Comparison of ENCODE assay signal across 8 cellular contexts in the genomic region with DNA sequence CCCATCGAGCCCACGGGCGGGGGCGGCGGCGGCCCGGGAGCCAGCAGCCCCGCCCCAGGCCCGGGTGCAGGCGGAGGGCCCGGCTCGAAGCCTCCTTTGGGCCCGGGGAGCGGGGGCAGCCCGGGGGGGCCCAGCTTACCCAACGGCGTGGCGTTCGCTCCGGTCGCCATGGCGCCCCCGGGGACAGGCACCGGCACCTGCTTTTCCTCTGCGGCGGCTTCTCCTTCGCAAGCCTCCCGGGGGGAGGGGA. TPM values are rescaled to one million over a fixed set of nuclear protein-coding genes. Genes with fewer than 3 reads are reported as not detected.
DNase-seq lines count a peak whose midpoint lies in the region; ATAC-seq and TF ChIP-seq lines count a peak whose summit lies in the region.

No MANE protein-coding gene starts in this region.

- DNase-seq in central memory CD8-positive, alpha-beta T cell (ENCODE audit: low spot score in 2 of 2): no peak
- DNase-seq in natural killer cell (no peak), cortex of kidney (lab: John Stamatoyannopoulos, UW) (no peak), SW 1271 (lab: John Stamatoyannopoulos, UW) (no peak), DMS53 (lab: John Stamatoyannopoulos, UW) (no peak)

- H3K27me3 Mint-ChIP-seq in central memory CD8-positive, alpha-beta T cell: no peaks in the 10 kb centered on the region
- H3K27me3 Mint-ChIP-seq in natural killer cell (ENCODE audit: low read depth in 2 of 2): no peaks in the 10 kb centered on the region

- intact Hi-C loops in natural killer cell (cut with micrococcal nuclease): loop anchor here (1.0 to 10.0 kb wide), 4 partner anchors 13 to 337 kb away; a partner anchor contains a TSS

- peak overlapping the region; percentile 89 for H3K4me3 Mint-ChIP-seq in central memory CD8-positive, alpha-beta T cell
- peak overlapping the region; percentile 95 for H3K4me3 Mint-ChIP-seq in natural killer cell

- no peak for TF ChIP-seq CTCF in natural killer cell (IDR thresholded peaks at IDR 0.05)

- ATAC-seq in GM18508 (IDR thresholded peaks at IDR 0.05; ENCODE audit: insufficient read depth, unreplicated experiment): peak; percentile 1
- peak; percentile 17 for ATAC-seq in HG03457 (IDR thresholded peaks at IDR 0.05; ENCODE audit: unreplicated experiment)
- peak; percentile 1 for ATAC-seq in central memory CD8-positive, alpha-beta T cell (replicated peaks; ENCODE audit: extremely low read depth, poor library complexity, severe bottlenecking)
- ATAC-seq in natural killer cell: peak; percentile 0 to 3 (median 3)
- ATAC-seq in HG03469 (IDR thresholded peaks at IDR 0.05; ENCODE audit: unreplicated experiment): no peak

- H3K36me3 Mint-ChIP-seq in central memory CD8-positive, alpha-beta T cell (ENCODE audit: insufficient read depth): peaks cover 59% of the 10 kb centered on the region
- peaks cover 32% of the 10 kb centered on the region for H3K36me3 Mint-ChIP-seq in natural killer cell

- peaks cover 61% of the 10 kb centered on the region for H3K4me1 Mint-ChIP-seq in central memory CD8-positive, alpha-beta T cell
- peaks cover 49 to 52% of the 10 kb centered on the region in 2 donors for H3K4me1 Mint-ChIP-seq in natural killer cell

- H3K27ac Mint-ChIP-seq in central memory CD8-positive, alpha-beta T cell (ENCODE audit: low read depth): peak overlapping the region; percentile 100
- H3K27ac Mint-ChIP-seq in natural killer cell: peak overlapping the region; percentile 97 to 100

- no peaks in the 10 kb centered on the region for H3K9me3 Mint-ChIP-seq in central memory CD8-positive, alpha-beta T cell
- H3K9me3 Mint-ChIP-seq in natural killer cell: no peaks in the 10 kb centered on the region

RNA-seq across cellular contexts. Expression of a gene that starts 0.2 kb away (rescaled TPM):
- 100 to 1,000 TPM; 841 to 864 (median 845) TPM for total RNA-seq in natural killer cell

RNA-seq across cellular contexts. Expression of a gene that starts 18.4 kb away (rescaled TPM):
- total RNA-seq in natural killer cell: 1 to 10 TPM; 4.1 to 8.4 (median 6.1) TPM

RNA-seq across cellular contexts. Expression of a gene that starts 24.9 kb away (rescaled TPM):
- 10 to 100 TPM; 38.3 to 40.6 (median 38.7) TPM for total RNA-seq in natural killer cell

RNA-seq across cellular contexts. Expression of a gene that starts 32.2 kb away (rescaled TPM):
- 10 to 100 TPM; 29.3 to 42.2 (median 32.2) TPM for total RNA-seq in natural killer cell

RNA-seq across cellular contexts. Expression of a gene that starts 34.2 kb away (rescaled TPM):
- 100 to 1,000 TPM; 371 to 417 (median 394) TPM for total RNA-seq in natural killer cell
